27 cellular contexts compared by ENCODE assay signal in the genomic region with DNA sequence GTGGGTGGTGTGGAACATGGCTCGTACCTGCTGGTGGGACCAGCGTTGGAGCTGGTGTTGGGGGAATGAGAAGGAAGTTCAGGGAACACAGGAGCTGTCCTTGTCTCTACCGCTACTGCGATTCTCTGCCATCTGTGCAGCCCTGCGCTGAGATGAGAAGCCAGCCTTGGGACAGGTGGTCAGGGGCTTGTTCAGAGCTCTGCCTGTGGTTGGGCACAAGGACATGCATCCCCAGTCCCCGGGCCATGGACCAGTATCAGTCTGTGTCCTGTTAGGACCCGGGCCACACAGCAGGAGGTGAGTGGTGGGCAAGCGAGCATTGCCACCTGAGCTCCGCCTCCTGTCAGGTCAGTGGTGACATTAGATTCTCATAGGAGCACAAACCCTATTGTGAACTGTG.
"Had no signal": no experiment of that assay in that cellular context is flagged by ENCODE, and none has a peak within 500 bp of the region (broad histone marks: within the 10 kb centered on the region; RNA-seq: fewer than 3 reads in every experiment).

No MANE protein-coding gene starts in this region.

- H3K4me3 Mint-ChIP-seq: naive thymus-derived CD4-positive, alpha-beta T cell; natural killer cell; nephron; neural progenitor cell; stimulated activated naive B cell treated with anti-CD40 and anti-IgM and Interleukin-4, amounts not matched to agents 10 μg/mL and 1 μg/mL and 100 μg/mL, for 72 hours; stimulated activated naive CD8-positive, alpha-beta T cell treated with anti-CD3 and anti-CD28 coated beads, Interleukin-15, Interleukin-2, amounts not matched to agents 100 ng/mL and 50 ng/mL, for 24 hours; type B pancreatic cell had no signal

- H3K4me1 Mint-ChIP-seq: naive thymus-derived CD4-positive, alpha-beta T cell; natural killer cell; nephron; neural progenitor cell; stimulated activated naive B cell treated with anti-CD40 and anti-IgM and Interleukin-4, amounts not matched to agents 10 μg/mL and 1 μg/mL and 100 μg/mL, for 72 hours had no signal

- H3K4me3 ChIP-seq: neural progenitor cell, pancreas, psoas muscle, right lobe of liver, sigmoid colon, stomach, thoracic aorta, thyroid gland, tibial nerve, uterus had no signal

- H3K9me3 ChIP-seq: neutrophil, pancreas, psoas muscle, right lobe of liver, sigmoid colon, thoracic aorta, thyroid gland, tibial nerve, uterus had no signal

- H3K9me3 Mint-ChIP-seq: neural progenitor cell; stimulated activated naive CD8-positive, alpha-beta T cell treated with anti-CD3 and anti-CD28 coated beads, Interleukin-15, Interleukin-2, amounts not matched to agents 100 ng/mL and 50 ng/mL, for 24 hours had no signal

- H3K36me3 ChIP-seq: neural progenitor cell, neutrophil, pancreas, right lobe of liver, sigmoid colon, stomach, thoracic aorta, thyroid gland, tibial nerve, uterus had no signal

- H3K4me1 ChIP-seq: neural progenitor cell, pancreas, psoas muscle, right lobe of liver, sigmoid colon, stomach, thyroid gland, tibial nerve, uterus had no signal

- H3K9ac ChIP-seq: neural progenitor cell had no signal

- H2AFZ ChIP-seq: neural progenitor cell had no signal

- H3K27me3 ChIP-seq: neural progenitor cell, neutrophil, pancreas, right lobe of liver, sigmoid colon, stomach, thyroid gland, tibial nerve, uterus had no signal

- H3K27me3 Mint-ChIP-seq: progenitor cell of endocrine pancreas; stimulated activated naive B cell treated with anti-CD40 and anti-IgM and Interleukin-4, amounts not matched to agents 10 μg/mL and 1 μg/mL and 100 μg/mL, for 72 hours; stimulated activated naive CD8-positive, alpha-beta T cell treated with anti-CD3 and anti-CD28 coated beads, Interleukin-15, Interleukin-2, amounts not matched to agents 100 ng/mL and 50 ng/mL, for 24 hours; type B pancreatic cell had no signal

- DNase-seq: naive thymus-derived CD4-positive, alpha-beta T cell; natural killer cell; nucleus accumbens; pancreas; psoas muscle; right cardiac atrium; right lobe of liver; sigmoid colon; small intestine; stimulated activated CD4-positive, alpha-beta T cell treated with anti-CD3 and anti-CD28 coated beads, Interleukin-15, amount 100 ng/mL, for 24 hours; stimulated activated CD4-positive, alpha-beta T cell treated with anti-CD3 and anti-CD28 coated beads, Interleukin-2, amount 100 ng/mL, for 24 hours; stimulated activated CD4-positive, alpha-beta T cell treated with anti-CD3 and anti-CD28 coated beads, Interleukin-4, amount 100 ng/mL, for 1 hour; stimulated activated CD4-positive, alpha-beta T cell treated with anti-CD3 and anti-CD28 coated beads, Interleukin-4, amount 100 ng/mL, for 4 hours; stimulated activated CD8-positive, alpha-beta memory T cell treated with anti-CD3 and anti-CD28 coated beads, Interleukin-4, amount 100 ng/mL, for 48 hours; stimulated activated naive B cell treated with anti-CD40 and anti-IgM and Interleukin-4, amounts not matched to agents 10 μg/mL and 1 μg/mL and 100 μg/mL, for 72 hours; stimulated activated naive CD4-positive, alpha-beta T cell treated with Interleukin-2 at 50 U/mL for 16 hours; stomach; thyroid gland; uterus had no signal

- ATAC-seq: naive thymus-derived CD4-positive, alpha-beta T cell; natural killer cell; pancreas; psoas muscle; right cardiac atrium; right lobe of liver; stimulated activated naive B cell treated with anti-CD40 and anti-IgM and Interleukin-4, amounts not matched to agents 10 μg/mL and 1 μg/mL and 100 μg/mL, for 72 hours had no signal

- H3K4me2 ChIP-seq: neural progenitor cell had no signal

- H3K27ac Mint-ChIP-seq: naive thymus-derived CD4-positive, alpha-beta T cell; natural killer cell; nephron; neural progenitor cell; progenitor cell of endocrine pancreas; stimulated activated naive B cell treated with anti-CD40 and anti-IgM and Interleukin-4, amounts not matched to agents 10 μg/mL and 1 μg/mL and 100 μg/mL, for 72 hours; stimulated activated naive CD8-positive, alpha-beta T cell treated with anti-CD3 and anti-CD28 coated beads, Interleukin-15, Interleukin-2, amounts not matched to agents 100 ng/mL and 50 ng/mL, for 24 hours; type B pancreatic cell had no signal

- H3K27ac ChIP-seq: neural progenitor cell, neutrophil, pancreas, psoas muscle, right lobe of liver, sigmoid colon, stomach, thoracic aorta, thyroid gland, tibial nerve, uterus had no signal

- H3K36me3 Mint-ChIP-seq: naive thymus-derived CD4-positive, alpha-beta T cell; natural killer cell; stimulated activated naive B cell treated with anti-CD40 and anti-IgM and Interleukin-4, amounts not matched to agents 10 μg/mL and 1 μg/mL and 100 μg/mL, for 72 hours; type B pancreatic cell had no signal
